In genomic region chr15:74408385-74408784, GRCh38 we compare ENCODE assay signal across 20 cellular contexts. TPM values are rescaled to one million over a fixed set of nuclear protein-coding genes. Genes with fewer than 3 reads are reported as not detected.
DNase-seq lines count a peak whose midpoint lies in the region; ATAC-seq, FAIRE-seq and TF ChIP-seq lines count a peak whose summit lies in the region.
"Had no signal": no experiment of that assay in that cellular context is flagged by ENCODE, and none has a peak within 500 bp of the region (broad histone marks: within the 10 kb centered on the region; RNA-seq: fewer than 3 reads in every experiment).

No MANE protein-coding gene starts in this region.

- no peak for ATAC-seq in GM21528 (IDR thresholded peaks at IDR 0.05; ENCODE audit: low FRiP score, unreplicated experiment)

- H2BK120ac ChIP-seq in trophoblast cell (ENCODE audit: insufficient read depth, low read length, poor library complexity): no peak overlapping the region

- WGBS in trophoblast cell (ENCODE audit: extremely low coverage, insufficient coverage, insufficient read length): no CpG with 5 or more reads among the region's 2 CpGs

- no peaks in the 10 kb centered on the region for H3K9me3 Mint-ChIP-seq in T-helper 1 cell treated with Interleukin-12 subunit alpha and Interleukin-12 subunit beta and Interleukin-4 antibody, amounts not matched to agents 30 μg/mL and 1 μg/mL, for 36 hours
- no peaks in the 10 kb centered on the region for H3K9me3 Mint-ChIP-seq in astrocyte (ENCODE audit: unreplicated experiment)

- no peak overlapping the region for H3K14ac ChIP-seq in trophoblast cell (ENCODE audit: low read length)

- peaks cover 58% of the 10 kb centered on the region for H3K36me3 ChIP-seq in KOPT-K1 (ENCODE audit: insufficient read depth, low read length)
- peaks cover 21% of the 10 kb centered on the region for H3K36me3 ChIP-seq in astrocyte (ENCODE audit: insufficient read depth, low read length)
- H3K36me3 ChIP-seq in trophoblast cell (ENCODE audit: control insufficient read depth in 1 of 2, insufficient read depth in 2 of 2, low read length in 2 of 2): peaks cover 26 to 31% of the 10 kb centered on the region in 2 experiments
- H3K36me3 ChIP-seq: adrenal gland had no signal

- H3K79me1 ChIP-seq in trophoblast cell (ENCODE audit: low read length): peaks cover 10% of the 10 kb centered on the region

- H3K27ac Mint-ChIP-seq in T-helper 1 cell treated with Interleukin-12 subunit alpha and Interleukin-12 subunit beta and Interleukin-4 antibody, amounts not matched to agents 30 μg/mL and 1 μg/mL, for 36 hours: peak overlapping the region; percentile 26
- peak overlapping the region; percentile 86 for H3K27ac Mint-ChIP-seq in astrocyte (ENCODE audit: unreplicated experiment)

- peaks cover 8% of the 10 kb centered on the region for H4K20me1 ChIP-seq in astrocyte (ENCODE audit: insufficient read depth, low read length)

- TF ChIP-seq CTCF in astrocyte (IDR thresholded peaks at IDR 0.05; ENCODE audit: insufficient read depth, low read depth, low read length): no peak

- no peak overlapping the region for H3K23ac ChIP-seq in trophoblast cell (ENCODE audit: low read length)

- H3K79me2 ChIP-seq in astrocyte (ENCODE audit: insufficient read depth, low read length): peaks cover 30% of the 10 kb centered on the region
- H3K79me2 ChIP-seq in trophoblast cell (ENCODE audit: control insufficient read depth, insufficient read depth, low read length, poor library complexity): no peaks in the 10 kb centered on the region

- H4K12ac ChIP-seq in trophoblast cell (ENCODE audit: low read depth, low read length): no peak overlapping the region

- H3K18ac ChIP-seq in trophoblast cell (ENCODE audit: low read length): no peak overlapping the region

- peaks cover 26% of the 10 kb centered on the region for H3K4me1 Mint-ChIP-seq in T-helper 1 cell treated with Interleukin-12 subunit alpha and Interleukin-12 subunit beta and Interleukin-4 antibody, amounts not matched to agents 30 μg/mL and 1 μg/mL, for 36 hours (ENCODE audit: low read depth)
- peaks cover 30% of the 10 kb centered on the region for H3K4me1 Mint-ChIP-seq in astrocyte (ENCODE audit: low read depth, unreplicated experiment)

- H3K36me3 Mint-ChIP-seq in T-helper 1 cell treated with Interleukin-12 subunit alpha and Interleukin-12 subunit beta and Interleukin-4 antibody, amounts not matched to agents 30 μg/mL and 1 μg/mL, for 36 hours (ENCODE audit: low read depth): peaks cover 14% of the 10 kb centered on the region
- peaks cover 8% of the 10 kb centered on the region for H3K36me3 Mint-ChIP-seq in astrocyte (ENCODE audit: low read depth, unreplicated experiment)

- no peak overlapping the region for H3K4ac ChIP-seq in trophoblast cell (ENCODE audit: low read depth, low read length)

- H2BK12ac ChIP-seq in trophoblast cell (ENCODE audit: low read length): no peak overlapping the region

- H3K9ac ChIP-seq in astrocyte (ENCODE audit: low read length) (peak overlapping the region; percentile 64), trophoblast cell (ENCODE audit: low read length) (no peak overlapping the region)

- peak overlapping the region; percentile 10 for H3K27ac ChIP-seq in KOPT-K1 (ENCODE audit: low read depth, low read length, poor library complexity, severe bottlenecking)
- H3K27ac ChIP-seq in astrocyte (ENCODE audit: low read depth, low read length): peak overlapping the region; percentile 85
- peak overlapping the region; percentile 19 for H3K27ac ChIP-seq in trophoblast cell (ENCODE audit: low read depth, low read length)
- H3K27ac ChIP-seq: 22Rv1, adrenal gland, HL-60 had no signal

- peaks cover 54% of the 10 kb centered on the region for H3K4me1 ChIP-seq in astrocyte (ENCODE audit: insufficient read depth, low read length)
- peaks cover 17 to 22% of the 10 kb centered on the region in 2 experiments for H3K4me1 ChIP-seq in trophoblast cell (ENCODE audit: control insufficient read depth in 1 of 2, insufficient read depth in 2 of 2, low read length in 2 of 2)

- no peak overlapping the region for H3K4me3 ChIP-seq in astrocyte (ENCODE audit: insufficient read depth, low read depth, low read length)
- H3K4me3 ChIP-seq in trophoblast cell (ENCODE audit: low read depth, low read length): no peak overlapping the region
- H3K4me3 ChIP-seq: adrenal gland, skin epidermis had no signal

- no peak overlapping the region for H2AFZ ChIP-seq in astrocyte (ENCODE audit: low read depth, low read length)
- H2AFZ ChIP-seq in trophoblast cell (ENCODE audit: insufficient read depth, low read length, poor library complexity): no peak overlapping the region

- no peak overlapping the region for H2BK5ac ChIP-seq in trophoblast cell (ENCODE audit: low read depth, low read length, poor library complexity)

- H4K8ac ChIP-seq in trophoblast cell (ENCODE audit: low read depth, low read length): no peak overlapping the region

- no peak overlapping the region for H2AK5ac ChIP-seq in trophoblast cell (ENCODE audit: low read length)

- H3K4me3 Mint-ChIP-seq in T-helper 1 cell treated with Interleukin-12 subunit alpha and Interleukin-12 subunit beta and Interleukin-4 antibody, amounts not matched to agents 30 μg/mL and 1 μg/mL, for 36 hours: no peak overlapping the region
- H3K4me3 Mint-ChIP-seq in astrocyte (ENCODE audit: unreplicated experiment): no peak overlapping the region

- H3K27me3 ChIP-seq in astrocyte (ENCODE audit: insufficient read depth, low read length) (no peaks in the 10 kb centered on the region), trophoblast cell (ENCODE audit: insufficient read depth, low read length) (no peaks in the 10 kb centered on the region)
- H3K27me3 ChIP-seq: adrenal gland had no signal

- no peaks in the 10 kb centered on the region for H3K27me3 Mint-ChIP-seq in T-helper 1 cell treated with Interleukin-12 subunit alpha and Interleukin-12 subunit beta and Interleukin-4 antibody, amounts not matched to agents 30 μg/mL and 1 μg/mL, for 36 hours (ENCODE audit: low read depth)
- H3K27me3 Mint-ChIP-seq in astrocyte (ENCODE audit: low read depth, unreplicated experiment): peaks cover 4% of the 10 kb centered on the region

- H3K9me3 ChIP-seq in KOPT-K1 (ENCODE audit: insufficient read depth, low read length, poor library complexity, severe bottlenecking): no peaks in the 10 kb centered on the region
- no peaks in the 10 kb centered on the region for H3K9me3 ChIP-seq in astrocyte (ENCODE audit: insufficient read depth, low read depth, low read length)
- peaks cover 2% of the 10 kb centered on the region for H3K9me3 ChIP-seq in trophoblast cell (ENCODE audit: insufficient read depth, low read depth, low read length)
- H3K9me3 ChIP-seq: adrenal gland had no signal

- no peak for FAIRE-seq in astrocyte (lab: Jason Lieb, UNC)
- no peak for FAIRE-seq in HTR-8/SVneo (lab: Jason Lieb, UNC)
- FAIRE-seq: colon, islet of Langerhans had no signal

- H3K4me2 ChIP-seq in astrocyte (ENCODE audit: low read length) (peak overlapping the region; percentile 63), trophoblast cell (ENCODE audit: low read length) (no peak overlapping the region)

- H4K91ac ChIP-seq in trophoblast cell (ENCODE audit: low read depth, low read length): no peak overlapping the region

- DNase-seq in T-helper 1 cell (no peak), astrocyte (ENCODE audit: low read depth) (no peak), trophoblast cell (no peak), HTR-8/SVneo (ENCODE audit: insufficient read length, low spot score) (no peak), NCI-H524 treated with DMSO at 0.1 percent for 48 hours (lab: John Stamatoyannopoulos, UW) (no peak)
- DNase-seq: adrenal gland, head of caudate nucleus, NCI-H1417 treated with DMSO at 0.1 percent for 48 hours, NCI-H446 treated with DMSO at 0.1 percent for 48 hours, nucleus accumbens, substantia nigra had no signal

RNA-seq across cellular contexts. Expression of gene SEMA7A, which starts 25.4 kb away (rescaled TPM):
- total RNA-seq in astrocyte: 26.7 and 36.3 TPM in 2 replicates
- polyA plus RNA-seq in trophoblast cell (2013): 135 and 149 TPM in 2 replicates

RNA-seq across cellular contexts. Expression of gene CYP11A1, which starts 40.9 kb away (rescaled TPM):
- total RNA-seq in astrocyte: 0.43 and 0.60 TPM in 2 replicates
- polyA plus RNA-seq in trophoblast cell (2013): 217 and 235 TPM in 2 replicates
- total RNA-seq: LHCN-M2 had no signal

RNA-seq across cellular contexts. Expression of gene UBL7, which starts 52.6 kb away (rescaled TPM):
- total RNA-seq in astrocyte: 40.9 and 46.1 TPM in 2 replicates
- 34.6 and 35.4 TPM in 2 replicates for polyA plus RNA-seq in trophoblast cell (2013)

Comparison
In these comparisons a context has a peak if more than half of its experiments do, and no peak if none do; other contexts are left out.
1. H3K27ac ChIP-seq: peak in every context shown above with its lines; median percentile 85 in astrocyte; 19 in trophoblast cell; 10 in KOPT-K1.